In the genomic region with DNA sequence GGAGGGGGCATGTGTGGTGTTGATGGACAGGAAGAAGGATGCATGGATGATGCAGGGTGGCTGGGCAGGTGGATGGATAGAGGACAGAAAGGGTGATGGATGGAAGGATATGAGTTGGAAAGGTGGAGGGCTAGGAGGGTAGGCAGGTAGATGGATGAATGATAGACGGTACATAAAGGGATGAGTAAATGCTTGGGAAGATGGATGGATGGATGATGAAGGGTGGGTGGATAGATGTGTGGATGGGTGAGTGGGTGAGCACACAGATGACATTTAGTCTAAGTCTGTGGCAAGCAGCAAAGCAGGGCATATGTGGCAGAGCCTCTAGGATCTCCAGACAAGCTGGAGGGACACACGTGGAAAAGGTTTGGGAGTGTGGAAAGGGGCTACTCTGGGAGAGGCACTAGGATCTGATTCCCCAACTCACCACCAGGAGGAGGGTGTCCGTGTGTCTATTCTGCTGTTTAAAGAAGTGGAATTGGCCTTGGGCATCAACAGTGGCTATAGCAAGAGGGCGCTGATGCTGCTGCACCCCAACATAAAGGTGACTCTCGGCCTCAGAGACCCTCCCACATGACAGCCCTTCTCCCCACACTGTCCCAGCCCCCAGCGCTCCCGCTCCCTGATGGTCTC, we compare ENCODE assay signal across 2 cellular contexts.
TF ChIP-seq lines count a peak whose summit lies in the region.

No MANE protein-coding gene starts in this region.

TF ChIP-seq in HEK293T, 16 proteins besides CTCF, POLR2A, EP300 and RAD21:
- TF ChIP-seq FOXA1 (IDR thresholded peaks at IDR 0.05), result no peak
- TF ChIP-seq ARNT (IDR thresholded peaks at IDR 0.05), result no peak
- no peak for TF ChIP-seq L3MBTL2 (conservative IDR thresholded peaks at IDR 0.05)
- TF ChIP-seq SUZ12 (IDR thresholded peaks at IDR 0.05), result no peak
- no peak for TF ChIP-seq NFRKB (IDR thresholded peaks at IDR 0.05)
- no peak for TF ChIP-seq BHLHE40 (IDR thresholded peaks at IDR 0.05; ENCODE audit: borderline replicate concordance)
- TF ChIP-seq TARDBP (IDR thresholded peaks at IDR 0.05), result no peak
- TF ChIP-seq SP1 (IDR thresholded peaks at IDR 0.05), result no peak
- TF ChIP-seq FOXM1 (IDR thresholded peaks at IDR 0.05; ENCODE audit: borderline replicate concordance), result no peak
- TF ChIP-seq, protein P1, sequence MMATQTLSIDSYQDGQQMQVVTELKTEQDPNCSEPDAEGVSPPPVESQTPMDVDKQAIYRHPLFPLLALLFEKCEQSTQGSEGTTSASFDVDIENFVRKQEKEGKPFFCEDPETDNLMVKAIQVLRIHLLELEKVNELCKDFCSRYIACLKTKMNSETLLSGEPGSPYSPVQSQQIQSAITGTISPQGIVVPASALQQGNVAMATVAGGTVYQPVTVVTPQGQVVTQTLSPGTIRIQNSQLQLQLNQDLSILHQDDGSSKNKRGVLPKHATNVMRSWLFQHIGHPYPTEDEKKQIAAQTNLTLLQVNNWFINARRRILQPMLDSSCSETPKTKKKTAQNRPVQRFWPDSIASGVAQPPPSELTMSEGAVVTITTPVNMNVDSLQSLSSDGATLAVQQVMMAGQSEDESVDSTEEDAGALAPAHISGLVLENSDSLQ (IDR thresholded peaks at IDR 0.05), result no peak
- TF ChIP-seq ZNF384 (IDR thresholded peaks at IDR 0.05), result no peak
- no peak for TF ChIP-seq CTBP1 (IDR thresholded peaks at IDR 0.05; ENCODE audit: borderline replicate concordance)

TF ChIP-seq in K562, 482 proteins besides CTCF, POLR2A, EP300 and RAD21 (continues in another document):
- TF ChIP-seq U2AF2 (optimal IDR thresholded peaks at IDR 0.05; ENCODE audit: low read depth, low read length) (no peak), SMARCA4 (IDR thresholded peaks at IDR 0.05) (no peak), TAF15 (IDR thresholded peaks at IDR 0.05; ENCODE audit: low read depth, low read length) (no peak), KDM5B (IDR thresholded peaks at IDR 0.05; ENCODE audit: insufficient replicate concordance, low read depth, low read length) (no peak), HIVEP1 (CRISPR knock-in tag; IDR thresholded peaks at IDR 0.05) (no peak), ZNF644 (tag; IDR thresholded peaks at IDR 0.05; ENCODE audit: low read depth) (no peak), HNRNPK (IDR thresholded peaks at IDR 0.05; ENCODE audit: low read depth, low read length, poor library complexity, severe bottlenecking) (no peak), CBX1 (IDR thresholded peaks at IDR 0.05; ENCODE audit: low read depth) (no peak), SAP30 (IDR thresholded peaks at IDR 0.05; ENCODE audit: borderline replicate concordance, insufficient read depth, low read depth, low read length, poor library complexity, severe bottlenecking) (no peak), PHB (CRISPR knock-in tag; IDR thresholded peaks at IDR 0.05) (no peak), BCL6 (CRISPR knock-in tag; IDR thresholded peaks at IDR 0.05) (no peak), MYBL2 (IDR thresholded peaks at IDR 0.05; ENCODE audit: low read depth) (no peak), MYBL2 (CRISPR knock-in tag; IDR thresholded peaks at IDR 0.05; ENCODE audit: borderline replicate concordance) (no peak), ZNF3 (CRISPR knock-in tag; IDR thresholded peaks at IDR 0.05) (no peak), ZNF583 (CRISPR knock-in tag; IDR thresholded peaks at IDR 0.05) (no peak), ZNF764 (CRISPR knock-in tag; IDR thresholded peaks at IDR 0.05; ENCODE audit: low read depth) (no peak)
- TF ChIP-seq, protein P2, sequence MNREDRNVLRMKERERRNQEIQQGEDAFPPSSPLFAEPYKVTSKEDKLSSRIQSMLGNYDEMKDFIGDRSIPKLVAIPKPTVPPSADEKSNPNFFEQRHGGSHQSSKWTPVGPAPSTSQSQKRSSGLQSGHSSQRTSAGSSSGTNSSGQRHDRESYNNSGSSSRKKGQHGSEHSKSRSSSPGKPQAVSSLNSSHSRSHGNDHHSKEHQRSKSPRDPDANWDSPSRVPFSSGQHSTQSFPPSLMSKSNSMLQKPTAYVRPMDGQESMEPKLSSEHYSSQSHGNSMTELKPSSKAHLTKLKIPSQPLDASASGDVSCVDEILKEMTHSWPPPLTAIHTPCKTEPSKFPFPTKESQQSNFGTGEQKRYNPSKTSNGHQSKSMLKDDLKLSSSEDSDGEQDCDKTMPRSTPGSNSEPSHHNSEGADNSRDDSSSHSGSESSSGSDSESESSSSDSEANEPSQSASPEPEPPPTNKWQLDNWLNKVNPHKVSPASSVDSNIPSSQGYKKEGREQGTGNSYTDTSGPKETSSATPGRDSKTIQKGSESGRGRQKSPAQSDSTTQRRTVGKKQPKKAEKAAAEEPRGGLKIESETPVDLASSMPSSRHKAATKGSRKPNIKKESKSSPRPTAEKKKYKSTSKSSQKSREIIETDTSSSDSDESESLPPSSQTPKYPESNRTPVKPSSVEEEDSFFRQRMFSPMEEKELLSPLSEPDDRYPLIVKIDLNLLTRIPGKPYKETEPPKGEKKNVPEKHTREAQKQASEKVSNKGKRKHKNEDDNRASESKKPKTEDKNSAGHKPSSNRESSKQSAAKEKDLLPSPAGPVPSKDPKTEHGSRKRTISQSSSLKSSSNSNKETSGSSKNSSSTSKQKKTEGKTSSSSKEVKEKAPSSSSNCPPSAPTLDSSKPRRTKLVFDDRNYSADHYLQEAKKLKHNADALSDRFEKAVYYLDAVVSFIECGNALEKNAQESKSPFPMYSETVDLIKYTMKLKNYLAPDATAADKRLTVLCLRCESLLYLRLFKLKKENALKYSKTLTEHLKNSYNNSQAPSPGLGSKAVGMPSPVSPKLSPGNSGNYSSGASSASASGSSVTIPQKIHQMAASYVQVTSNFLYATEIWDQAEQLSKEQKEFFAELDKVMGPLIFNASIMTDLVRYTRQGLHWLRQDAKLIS (CRISPR knock-in tag; IDR thresholded peaks at IDR 0.05), result no peak
- TF ChIP-seq, protein P3, sequence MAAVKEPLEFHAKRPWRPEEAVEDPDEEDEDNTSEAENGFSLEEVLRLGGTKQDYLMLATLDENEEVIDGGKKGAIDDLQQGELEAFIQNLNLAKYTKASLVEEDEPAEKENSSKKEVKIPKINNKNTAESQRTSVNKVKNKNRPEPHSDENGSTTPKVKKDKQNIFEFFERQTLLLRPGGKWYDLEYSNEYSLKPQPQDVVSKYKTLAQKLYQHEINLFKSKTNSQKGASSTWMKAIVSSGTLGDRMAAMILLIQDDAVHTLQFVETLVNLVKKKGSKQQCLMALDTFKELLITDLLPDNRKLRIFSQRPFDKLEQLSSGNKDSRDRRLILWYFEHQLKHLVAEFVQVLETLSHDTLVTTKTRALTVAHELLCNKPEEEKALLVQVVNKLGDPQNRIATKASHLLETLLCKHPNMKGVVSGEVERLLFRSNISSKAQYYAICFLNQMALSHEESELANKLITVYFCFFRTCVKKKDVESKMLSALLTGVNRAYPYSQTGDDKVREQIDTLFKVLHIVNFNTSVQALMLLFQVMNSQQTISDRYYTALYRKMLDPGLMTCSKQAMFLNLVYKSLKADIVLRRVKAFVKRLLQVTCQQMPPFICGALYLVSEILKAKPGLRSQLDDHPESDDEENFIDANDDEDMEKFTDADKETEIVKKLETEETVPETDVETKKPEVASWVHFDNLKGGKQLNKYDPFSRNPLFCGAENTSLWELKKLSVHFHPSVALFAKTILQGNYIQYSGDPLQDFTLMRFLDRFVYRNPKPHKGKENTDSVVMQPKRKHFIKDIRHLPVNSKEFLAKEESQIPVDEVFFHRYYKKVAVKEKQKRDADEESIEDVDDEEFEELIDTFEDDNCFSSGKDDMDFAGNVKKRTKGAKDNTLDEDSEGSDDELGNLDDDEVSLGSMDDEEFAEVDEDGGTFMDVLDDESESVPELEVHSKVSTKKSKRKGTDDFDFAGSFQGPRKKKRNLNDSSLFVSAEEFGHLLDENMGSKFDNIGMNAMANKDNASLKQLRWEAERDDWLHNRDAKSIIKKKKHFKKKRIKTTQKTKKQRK (IDR thresholded peaks at IDR 0.05; ENCODE audit: borderline replicate concordance, low read depth, low read length), result no peak
- TF ChIP-seq, protein P4, sequence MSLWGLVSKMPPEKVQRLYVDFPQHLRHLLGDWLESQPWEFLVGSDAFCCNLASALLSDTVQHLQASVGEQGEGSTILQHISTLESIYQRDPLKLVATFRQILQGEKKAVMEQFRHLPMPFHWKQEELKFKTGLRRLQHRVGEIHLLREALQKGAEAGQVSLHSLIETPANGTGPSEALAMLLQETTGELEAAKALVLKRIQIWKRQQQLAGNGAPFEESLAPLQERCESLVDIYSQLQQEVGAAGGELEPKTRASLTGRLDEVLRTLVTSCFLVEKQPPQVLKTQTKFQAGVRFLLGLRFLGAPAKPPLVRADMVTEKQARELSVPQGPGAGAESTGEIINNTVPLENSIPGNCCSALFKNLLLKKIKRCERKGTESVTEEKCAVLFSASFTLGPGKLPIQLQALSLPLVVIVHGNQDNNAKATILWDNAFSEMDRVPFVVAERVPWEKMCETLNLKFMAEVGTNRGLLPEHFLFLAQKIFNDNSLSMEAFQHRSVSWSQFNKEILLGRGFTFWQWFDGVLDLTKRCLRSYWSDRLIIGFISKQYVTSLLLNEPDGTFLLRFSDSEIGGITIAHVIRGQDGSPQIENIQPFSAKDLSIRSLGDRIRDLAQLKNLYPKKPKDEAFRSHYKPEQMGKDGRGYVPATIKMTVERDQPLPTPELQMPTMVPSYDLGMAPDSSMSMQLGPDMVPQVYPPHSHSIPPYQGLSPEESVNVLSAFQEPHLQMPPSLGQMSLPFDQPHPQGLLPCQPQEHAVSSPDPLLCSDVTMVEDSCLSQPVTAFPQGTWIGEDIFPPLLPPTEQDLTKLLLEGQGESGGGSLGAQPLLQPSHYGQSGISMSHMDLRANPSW (CRISPR knock-in tag; IDR thresholded peaks at IDR 0.05), result no peak
- TF ChIP-seq, protein P5, sequence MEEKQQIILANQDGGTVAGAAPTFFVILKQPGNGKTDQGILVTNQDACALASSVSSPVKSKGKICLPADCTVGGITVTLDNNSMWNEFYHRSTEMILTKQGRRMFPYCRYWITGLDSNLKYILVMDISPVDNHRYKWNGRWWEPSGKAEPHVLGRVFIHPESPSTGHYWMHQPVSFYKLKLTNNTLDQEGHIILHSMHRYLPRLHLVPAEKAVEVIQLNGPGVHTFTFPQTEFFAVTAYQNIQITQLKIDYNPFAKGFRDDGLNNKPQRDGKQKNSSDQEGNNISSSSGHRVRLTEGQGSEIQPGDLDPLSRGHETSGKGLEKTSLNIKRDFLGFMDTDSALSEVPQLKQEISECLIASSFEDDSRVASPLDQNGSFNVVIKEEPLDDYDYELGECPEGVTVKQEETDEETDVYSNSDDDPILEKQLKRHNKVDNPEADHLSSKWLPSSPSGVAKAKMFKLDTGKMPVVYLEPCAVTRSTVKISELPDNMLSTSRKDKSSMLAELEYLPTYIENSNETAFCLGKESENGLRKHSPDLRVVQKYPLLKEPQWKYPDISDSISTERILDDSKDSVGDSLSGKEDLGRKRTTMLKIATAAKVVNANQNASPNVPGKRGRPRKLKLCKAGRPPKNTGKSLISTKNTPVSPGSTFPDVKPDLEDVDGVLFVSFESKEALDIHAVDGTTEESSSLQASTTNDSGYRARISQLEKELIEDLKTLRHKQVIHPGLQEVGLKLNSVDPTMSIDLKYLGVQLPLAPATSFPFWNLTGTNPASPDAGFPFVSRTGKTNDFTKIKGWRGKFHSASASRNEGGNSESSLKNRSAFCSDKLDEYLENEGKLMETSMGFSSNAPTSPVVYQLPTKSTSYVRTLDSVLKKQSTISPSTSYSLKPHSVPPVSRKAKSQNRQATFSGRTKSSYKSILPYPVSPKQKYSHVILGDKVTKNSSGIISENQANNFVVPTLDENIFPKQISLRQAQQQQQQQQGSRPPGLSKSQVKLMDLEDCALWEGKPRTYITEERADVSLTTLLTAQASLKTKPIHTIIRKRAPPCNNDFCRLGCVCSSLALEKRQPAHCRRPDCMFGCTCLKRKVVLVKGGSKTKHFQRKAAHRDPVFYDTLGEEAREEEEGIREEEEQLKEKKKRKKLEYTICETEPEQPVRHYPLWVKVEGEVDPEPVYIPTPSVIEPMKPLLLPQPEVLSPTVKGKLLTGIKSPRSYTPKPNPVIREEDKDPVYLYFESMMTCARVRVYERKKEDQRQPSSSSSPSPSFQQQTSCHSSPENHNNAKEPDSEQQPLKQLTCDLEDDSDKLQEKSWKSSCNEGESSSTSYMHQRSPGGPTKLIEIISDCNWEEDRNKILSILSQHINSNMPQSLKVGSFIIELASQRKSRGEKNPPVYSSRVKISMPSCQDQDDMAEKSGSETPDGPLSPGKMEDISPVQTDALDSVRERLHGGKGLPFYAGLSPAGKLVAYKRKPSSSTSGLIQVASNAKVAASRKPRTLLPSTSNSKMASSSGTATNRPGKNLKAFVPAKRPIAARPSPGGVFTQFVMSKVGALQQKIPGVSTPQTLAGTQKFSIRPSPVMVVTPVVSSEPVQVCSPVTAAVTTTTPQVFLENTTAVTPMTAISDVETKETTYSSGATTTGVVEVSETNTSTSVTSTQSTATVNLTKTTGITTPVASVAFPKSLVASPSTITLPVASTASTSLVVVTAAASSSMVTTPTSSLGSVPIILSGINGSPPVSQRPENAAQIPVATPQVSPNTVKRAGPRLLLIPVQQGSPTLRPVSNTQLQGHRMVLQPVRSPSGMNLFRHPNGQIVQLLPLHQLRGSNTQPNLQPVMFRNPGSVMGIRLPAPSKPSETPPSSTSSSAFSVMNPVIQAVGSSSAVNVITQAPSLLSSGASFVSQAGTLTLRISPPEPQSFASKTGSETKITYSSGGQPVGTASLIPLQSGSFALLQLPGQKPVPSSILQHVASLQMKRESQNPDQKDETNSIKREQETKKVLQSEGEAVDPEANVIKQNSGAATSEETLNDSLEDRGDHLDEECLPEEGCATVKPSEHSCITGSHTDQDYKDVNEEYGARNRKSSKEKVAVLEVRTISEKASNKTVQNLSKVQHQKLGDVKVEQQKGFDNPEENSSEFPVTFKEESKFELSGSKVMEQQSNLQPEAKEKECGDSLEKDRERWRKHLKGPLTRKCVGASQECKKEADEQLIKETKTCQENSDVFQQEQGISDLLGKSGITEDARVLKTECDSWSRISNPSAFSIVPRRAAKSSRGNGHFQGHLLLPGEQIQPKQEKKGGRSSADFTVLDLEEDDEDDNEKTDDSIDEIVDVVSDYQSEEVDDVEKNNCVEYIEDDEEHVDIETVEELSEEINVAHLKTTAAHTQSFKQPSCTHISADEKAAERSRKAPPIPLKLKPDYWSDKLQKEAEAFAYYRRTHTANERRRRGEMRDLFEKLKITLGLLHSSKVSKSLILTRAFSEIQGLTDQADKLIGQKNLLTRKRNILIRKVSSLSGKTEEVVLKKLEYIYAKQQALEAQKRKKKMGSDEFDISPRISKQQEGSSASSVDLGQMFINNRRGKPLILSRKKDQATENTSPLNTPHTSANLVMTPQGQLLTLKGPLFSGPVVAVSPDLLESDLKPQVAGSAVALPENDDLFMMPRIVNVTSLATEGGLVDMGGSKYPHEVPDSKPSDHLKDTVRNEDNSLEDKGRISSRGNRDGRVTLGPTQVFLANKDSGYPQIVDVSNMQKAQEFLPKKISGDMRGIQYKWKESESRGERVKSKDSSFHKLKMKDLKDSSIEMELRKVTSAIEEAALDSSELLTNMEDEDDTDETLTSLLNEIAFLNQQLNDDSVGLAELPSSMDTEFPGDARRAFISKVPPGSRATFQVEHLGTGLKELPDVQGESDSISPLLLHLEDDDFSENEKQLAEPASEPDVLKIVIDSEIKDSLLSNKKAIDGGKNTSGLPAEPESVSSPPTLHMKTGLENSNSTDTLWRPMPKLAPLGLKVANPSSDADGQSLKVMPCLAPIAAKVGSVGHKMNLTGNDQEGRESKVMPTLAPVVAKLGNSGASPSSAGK (IDR thresholded peaks at IDR 0.05), result no peak
